ENCODE assay signal across 3 cellular contexts in genomic region chr7:41633690-41634089, GRCh38.
A peak's percentile ranks its signal among the peaks of the same experiment; 100 is the strongest.
TF ChIP-seq lines count a peak whose summit lies in the region.

No MANE protein-coding gene starts in this region.

TF ChIP-seq in liver, 16 proteins besides CTCF, POLR2A, EP300 and RAD21:
- TF ChIP-seq RXRA (IDR thresholded peaks at IDR 0.05) (peak in 1 of 2 donors; percentile 31), MAX (IDR thresholded peaks at IDR 0.05) (no peak), ZBTB33 (IDR thresholded peaks at IDR 0.05) (peak; percentile 20), TAF1 (conservative IDR thresholded peaks at IDR 0.05) (no peak), JUND (IDR thresholded peaks at IDR 0.05) (no peak)

TF ChIP-seq in HepG2, 621 proteins besides CTCF, POLR2A, EP300 and RAD21:
- no peak for TF ChIP-seq ZNF569 (CRISPR knock-in tag; IDR thresholded peaks at IDR 0.05; ENCODE audit: borderline replicate concordance)
- TF ChIP-seq FOXK1 (CRISPR knock-in tag; IDR thresholded peaks at IDR 0.05; ENCODE audit: borderline replicate concordance, low read depth): no peak
- TF ChIP-seq ZNF574 (CRISPR knock-in tag; IDR thresholded peaks at IDR 0.05): no peak
- no peak for TF ChIP-seq ZNF143 (CRISPR knock-in tag; IDR thresholded peaks at IDR 0.05)
- TF ChIP-seq ERF (CRISPR knock-in tag; IDR thresholded peaks at IDR 0.05): no peak
- TF ChIP-seq ZFP62 (CRISPR knock-in tag; IDR thresholded peaks at IDR 0.05): no peak
- TF ChIP-seq ZXDC (CRISPR knock-in tag; IDR thresholded peaks at IDR 0.05): no peak
- TF ChIP-seq ZNF329 (CRISPR knock-in tag; IDR thresholded peaks at IDR 0.05; ENCODE audit: low read depth): no peak
- TF ChIP-seq FIP1L1 (IDR thresholded peaks at IDR 0.05; ENCODE audit: borderline replicate concordance, insufficient read depth, low read depth, low read length): no peak
- no peak for TF ChIP-seq JUN (CRISPR knock-in tag; IDR thresholded peaks at IDR 0.05)
- no peak for TF ChIP-seq ZNF792 (CRISPR knock-in tag; IDR thresholded peaks at IDR 0.05)
- TF ChIP-seq PLSCR1 (CRISPR knock-in tag; IDR thresholded peaks at IDR 0.05; ENCODE audit: borderline replicate concordance): no peak
- TF ChIP-seq FOXO4 (CRISPR knock-in tag; conservative IDR thresholded peaks at IDR 0.05): no peak
- no peak for TF ChIP-seq CREB1 (IDR thresholded peaks at IDR 0.05)
- TF ChIP-seq CREB1 (CRISPR knock-in tag; IDR thresholded peaks at IDR 0.05): no peak
- no peak for TF ChIP-seq HINFP (CRISPR knock-in tag; IDR thresholded peaks at IDR 0.05; ENCODE audit: low read depth)
- TF ChIP-seq ZNF549 (CRISPR knock-in tag; IDR thresholded peaks at IDR 0.05): no peak
- no peak for TF ChIP-seq EHMT2 (IDR thresholded peaks at IDR 0.05; ENCODE audit: borderline replicate concordance, low read depth, low read length)
- no peak for TF ChIP-seq DPF2 (CRISPR knock-in tag; IDR thresholded peaks at IDR 0.05; ENCODE audit: borderline replicate concordance, low read depth)
- no peak for TF ChIP-seq GATA4 (IDR thresholded peaks at IDR 0.05; ENCODE audit: borderline replicate concordance, low read depth)
- no peak for TF ChIP-seq ZNF296 (CRISPR knock-in tag; conservative IDR thresholded peaks at IDR 0.05)
TF ChIP-seq in HepG2: peak in this region for 0.

TF ChIP-seq in H1, 55 proteins besides CTCF, POLR2A, EP300 and RAD21:
- TF ChIP-seq RFX5 (IDR thresholded peaks at IDR 0.05; ENCODE audit: borderline replicate concordance, low read depth, low read length) (no peak), FOSL1 (IDR thresholded peaks at IDR 0.05; ENCODE audit: insufficient read depth, low read depth, low read length) (no peak), CHD1 (IDR thresholded peaks at IDR 0.05; ENCODE audit: low read depth, low read length) (no peak), TCF12 (IDR thresholded peaks at IDR 0.05; ENCODE audit: low read depth, low read length) (no peak), CTBP2 (IDR thresholded peaks at IDR 0.05; ENCODE audit: borderline replicate concordance, insufficient read depth, insufficient read length, low read length) (no peak), POU5F1 (IDR thresholded peaks at IDR 0.05; ENCODE audit: low read depth, low read length) (no peak), YY1 (IDR thresholded peaks at IDR 0.05; ENCODE audit: low read depth, low read length) (no peak), ZNF274 (IDR thresholded peaks at IDR 0.05; ENCODE audit: borderline replicate concordance, extremely low read depth, low read length) (no peak), SP2 (IDR thresholded peaks at IDR 0.05; ENCODE audit: low read length) (no peak), EGR1 (IDR thresholded peaks at IDR 0.05; ENCODE audit: borderline replicate concordance, low read depth, low read length) (no peak), SRF (IDR thresholded peaks at IDR 0.05; ENCODE audit: low read depth, low read length) (no peak)
